ENCODE assay signal across 9 cellular contexts in the genomic region with DNA sequence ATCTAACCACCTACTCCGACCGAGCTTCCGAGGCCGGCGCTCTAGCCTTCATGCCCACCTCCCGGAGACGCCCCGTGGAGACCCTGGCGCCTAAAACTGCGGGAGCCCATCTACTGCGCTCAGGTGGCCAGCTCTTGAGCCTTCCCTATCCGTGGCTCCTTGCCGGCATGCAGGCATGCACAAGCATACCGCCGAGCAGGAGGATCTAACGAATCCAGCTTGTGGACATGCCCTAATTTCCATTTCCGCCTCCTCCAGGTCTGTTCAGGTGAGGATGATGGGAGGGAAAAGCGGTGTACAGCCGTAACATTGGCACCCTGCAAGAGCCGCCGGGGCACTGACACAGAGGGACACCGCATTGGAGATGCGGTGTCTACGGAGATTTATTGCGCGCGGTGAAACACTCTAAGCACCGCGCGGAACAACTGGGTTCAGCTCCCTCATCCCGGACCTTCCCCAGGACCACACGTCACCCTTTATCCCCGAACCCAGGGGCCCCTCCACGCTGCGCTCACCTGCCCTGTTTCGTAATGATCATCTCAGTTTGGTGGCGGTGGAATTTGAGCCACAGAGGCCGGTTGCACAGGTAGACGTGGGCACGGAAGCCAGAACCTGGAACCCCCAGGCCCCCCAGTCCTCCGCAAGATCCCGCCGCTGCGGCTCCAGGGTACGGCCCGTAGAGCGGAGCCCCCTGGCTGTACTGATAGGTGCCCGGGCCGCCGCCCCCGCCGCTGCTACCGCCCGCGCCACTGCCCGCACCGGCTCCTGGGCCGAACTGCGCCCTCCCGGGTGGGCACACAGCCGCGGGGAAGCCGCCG. TPM values are rescaled to one million over a fixed set of nuclear protein-coding genes. Genes with fewer than 3 reads are reported as not detected.
A peak's percentile ranks its signal among the peaks of the same experiment; 100 is the strongest.
DNase-seq lines count a peak whose midpoint lies in the region; ATAC-seq and TF ChIP-seq lines count a peak whose summit lies in the region.
"Had no signal": no experiment of that assay in that cellular context is flagged by ENCODE, and none has a peak within 500 bp of the region (broad histone marks: within the 10 kb centered on the region; RNA-seq: fewer than 3 reads in every experiment).

No MANE protein-coding gene starts in this region.

- H3K36me3 ChIP-seq in PC-3 (ENCODE audit: low read depth, low read length) (no peaks in the 10 kb centered on the region), esophagus (ENCODE audit: control insufficient read depth in 2 of 2, insufficient read depth in 2 of 2, low read length in 1 of 2) (no peaks in the 10 kb centered on the region), trophoblast cell (ENCODE audit: control insufficient read depth in 1 of 2, insufficient read depth in 2 of 2, low read length in 2 of 2) (no peaks in the 10 kb centered on the region)

- no peaks in the 10 kb centered on the region for H4K20me1 ChIP-seq in PC-3 (ENCODE audit: low read length)

- H3K79me2 ChIP-seq in PC-3 (ENCODE audit: low read length) (no peaks in the 10 kb centered on the region), trophoblast cell (ENCODE audit: control insufficient read depth, insufficient read depth, low read length, poor library complexity) (no peaks in the 10 kb centered on the region)

- H2AK5ac ChIP-seq in trophoblast cell (ENCODE audit: low read length): no peak overlapping the region

- H3K27ac ChIP-seq in PC-3 (ENCODE audit: low read length) (no peak overlapping the region), esophagus (ENCODE audit: low read depth in 2 of 2, low read length in 1 of 2) (no peak overlapping the region), trophoblast cell (ENCODE audit: low read depth, low read length) (no peak overlapping the region)

- DNase-seq in stimulated activated CD4-positive, alpha-beta T cell treated with anti-CD3 and anti-CD28 coated beads, Interleukin-15, amount 100 ng/mL, for 24 hours: peak; percentile 26
- DNase-seq in stimulated activated CD4-positive, alpha-beta T cell treated with anti-CD3 and anti-CD28 coated beads, Interleukin-4, amount 100 ng/mL, for 24 hours: no peak
- DNase-seq in PC-3 (peak; percentile 40), trophoblast cell (peak in 1 of 2 donors; percentile 29), dedifferentiated amniotic fluid mesenchymal stem cell (ENCODE audit: extremely low spot score) (no peak), SW 1271 (lab: John Stamatoyannopoulos, UW) (no peak), HPDE6-E6E7 (ENCODE audit: extremely low spot score) (no peak)

- no peak overlapping the region for H4K12ac ChIP-seq in trophoblast cell (ENCODE audit: low read depth, low read length)

- H3K9me3 ChIP-seq in PC-3 (ENCODE audit: low read length) (no peaks in the 10 kb centered on the region), esophagus (ENCODE audit: control insufficient read depth in 2 of 2, insufficient read depth in 1 of 2, low read depth in 1 of 2, low read length in 1 of 2) (peaks cover 0 to 3% of the 10 kb centered on the region in 2 donors), trophoblast cell (ENCODE audit: insufficient read depth, low read depth, low read length) (peaks cover 4% of the 10 kb centered on the region)

- no peak overlapping the region for H3K18ac ChIP-seq in trophoblast cell (ENCODE audit: low read length)

- H3K9ac ChIP-seq in PC-3 (ENCODE audit: low read length): no peak overlapping the region
- peak overlapping the region; percentile 18 for H3K9ac ChIP-seq in trophoblast cell (ENCODE audit: low read length)

- no peak for TF ChIP-seq CTCF in PC-3 (conservative IDR thresholded peaks at IDR 0.05; ENCODE audit: low read depth, low read length)

- H2BK12ac ChIP-seq in trophoblast cell (ENCODE audit: low read length): no peak overlapping the region

- 2% methylated on average over 64 of the region's 64 CpGs for WGBS in esophagus, 2 donors
- WGBS in trophoblast cell (ENCODE audit: extremely low coverage, insufficient coverage, insufficient read length): no CpG with 5 or more reads among the region's 64 CpGs

- no peaks in the 10 kb centered on the region for H3F3A ChIP-seq in PC-3 (ENCODE audit: low read length, unreplicated experiment)

- no peaks in the 10 kb centered on the region for H3K79me1 ChIP-seq in trophoblast cell (ENCODE audit: low read length)

- POLR2A ChIA-PET in PC-3 (lab: Charles Lee; ENCODE audit: unreplicated experiment): no interaction called here

- no peak overlapping the region for H3K23ac ChIP-seq in trophoblast cell (ENCODE audit: low read length)

- no peak overlapping the region for H3K4ac ChIP-seq in trophoblast cell (ENCODE audit: low read depth, low read length)

- H4K91ac ChIP-seq in trophoblast cell (ENCODE audit: low read depth, low read length): no peak overlapping the region

- H3K4me2 ChIP-seq in PC-3 (ENCODE audit: low read length) (peak overlapping the region; percentile 96), trophoblast cell (ENCODE audit: low read length) (peak overlapping the region; percentile 93)

- no peak overlapping the region for H4K8ac ChIP-seq in trophoblast cell (ENCODE audit: low read depth, low read length)

- intact Hi-C loops in PC-3 (cut with micrococcal nuclease): no loop called here

- no peak overlapping the region for H2BK5ac ChIP-seq in trophoblast cell (ENCODE audit: low read depth, low read length, poor library complexity)

- BruUV-seq in PC-3 (replicated peaks; lab: Mats Ljungman, UMichigan): no TSS peak

- CTCF ChIA-PET in PC-3 (lab: Charles Lee): interaction anchor here (0.5 to 1.0 kb wide), 2 partner anchors 8 to 290 kb away, joined by 3 to 6 read pairs; no protein-coding TSS in a partner anchor

- H3K4me3 ChIP-seq in PC-3 (ENCODE audit: low read length) (peak overlapping the region; percentile 83), esophagus (ENCODE audit: low read depth in 1 of 2, low read length in 2 of 2) (peak overlapping the region; percentile 43), trophoblast cell (ENCODE audit: low read depth, low read length) (peak overlapping the region; percentile 68)

- H3K27me3 ChIP-seq in PC-3 (ENCODE audit: low read length) (peaks cover 8% of the 10 kb centered on the region), esophagus (ENCODE audit: control insufficient read depth in 1 of 2, insufficient read depth in 2 of 2, low read length in 2 of 2) (peaks cover 21 to 28% of the 10 kb centered on the region in 2 donors), trophoblast cell (ENCODE audit: insufficient read depth, low read length) (peaks cover 82% of the 10 kb centered on the region)

- H3K9me2 ChIP-seq in PC-3 (replicated peaks; ENCODE audit: low read length): no peaks in the 10 kb centered on the region

- no peak overlapping the region for H2BK120ac ChIP-seq in trophoblast cell (ENCODE audit: insufficient read depth, low read length, poor library complexity)

- peak; percentile 59 for ATAC-seq in PC-3

- H2AFZ ChIP-seq in PC-3 (ENCODE audit: low read length): peak overlapping the region; percentile 94
- peak overlapping the region; percentile 83 for H2AFZ ChIP-seq in trophoblast cell (ENCODE audit: insufficient read depth, low read length, poor library complexity)

- H3K14ac ChIP-seq in trophoblast cell (ENCODE audit: low read length): no peak overlapping the region

- H3K4me1 ChIP-seq in PC-3 (ENCODE audit: insufficient read depth, low read length) (0 out of 2 replicates have a peak, but pooled peaks cover 8% of the 10 kb centered on the region), esophagus (ENCODE audit: control insufficient read depth in 2 of 2, insufficient read depth in 2 of 2, low read length in 1 of 2) (peaks cover 12 to 16% of the 10 kb centered on the region in 2 donors), trophoblast cell (ENCODE audit: control insufficient read depth in 1 of 2, insufficient read depth in 2 of 2, low read length in 2 of 2) (peaks cover 11 to 15% of the 10 kb centered on the region in 2 experiments)

RNA-seq across cellular contexts. Expression of a gene that starts 1.0 kb away (rescaled TPM):
- total RNA-seq in PC-3 (2014; rRNA removed): 0.29 and 0.47 TPM in 2 replicates
- under 1 TPM; 0.04 to 0.06 TPM for polyA plus RNA-seq in esophagus
- polyA plus RNA-seq in trophoblast cell (2013): 0.01 TPM in 1 of 2 replicates, not detected in the other
- total RNA-seq: dermis microvascular lymphatic vessel endothelial cell had no signal

Comparison
In these comparisons a context has a peak if more than half of its experiments do, and no peak if none do; other contexts are left out.
1. DNase-seq: peak in stimulated activated CD4-positive, alpha-beta T cell treated with anti-CD3 and anti-CD28 coated beads, Interleukin-15, amount 100 ng/mL, for 24 hours (single experiment) and PC-3 (single experiment); none in stimulated activated CD4-positive, alpha-beta T cell treated with anti-CD3 and anti-CD28 coated beads, Interleukin-4, amount 100 ng/mL, for 24 hours (single experiment), dedifferentiated amniotic fluid mesenchymal stem cell (single experiment), SW 1271 (0 of 2) and HPDE6-E6E7 (single experiment).
2. Peak in every context shown above with its lines, with median percentiles within 50 percentile points of each other: H3K4me3 ChIP-seq.